Comparison of ENCODE assay signal across 8 cellular contexts in the genomic region with DNA sequence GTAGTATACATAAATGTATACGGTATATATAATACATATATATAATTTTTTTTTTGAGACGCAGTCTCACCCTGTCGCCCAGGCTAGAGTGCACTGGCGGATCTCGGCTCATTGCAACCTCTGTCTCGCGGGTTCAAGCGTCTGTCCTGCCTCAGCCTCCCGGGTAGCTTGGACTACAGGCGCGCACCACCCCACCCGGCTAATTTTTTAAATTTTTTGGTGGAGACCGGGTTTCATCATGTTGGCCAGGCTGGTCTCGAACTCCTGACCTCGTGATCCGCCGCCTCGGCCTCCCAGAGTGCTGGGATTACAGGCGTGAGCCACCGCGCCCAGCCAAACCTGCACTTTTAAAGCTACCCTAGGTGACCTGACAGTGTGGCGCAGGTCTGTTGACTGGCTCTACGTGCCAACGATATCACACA. TPM values are rescaled to one million over a fixed set of nuclear protein-coding genes. Genes with fewer than 3 reads are reported as not detected.
DNase-seq lines count a peak whose midpoint lies in the region; ATAC-seq, FAIRE-seq and TF ChIP-seq lines count a peak whose summit lies in the region.

No MANE protein-coding gene starts in this region.

- peak overlapping the region; percentile 81 for H3K27ac Mint-ChIP-seq in MCF 10A (ENCODE audit: low read depth, unreplicated experiment)

- H3K9me3 ChIP-seq in A549 (no peaks in the 10 kb centered on the region), mononuclear cell (ENCODE audit: low read depth, low read length) (no peaks in the 10 kb centered on the region)

- H3K9me3 Mint-ChIP-seq in MCF 10A (ENCODE audit: unreplicated experiment): no peaks in the 10 kb centered on the region

- POLR2A ChIA-PET in A549 (lab: Yijun Ruan, JAX) (interaction anchor here (1.0 to 1.5 kb wide), 3 partner anchors 60 to 78 kb away, joined by 3 to 5 read pairs (median 3); a partner anchor contains a TSS), MCF 10A (lab: Yijun Ruan, JAX) (interaction anchor here (0.8 to 1.5 kb wide), 8 partner anchors 15 to 80 kb away, joined by 3 to 5 read pairs (median 4); no protein-coding TSS in a partner anchor)

- DNase-seq in A549 (ENCODE audit: low read depth in 1 of 2, low spot score in 1 of 2) (no peak), MCF 10A (ENCODE audit: unreplicated experiment) (no peak), KG1 (lab: John Stamatoyannopoulos, UW) (no peak), retina (no peak)
- no peak for DNase-seq in central memory CD4-positive, alpha-beta T cell

- no peak for FAIRE-seq in A549 (lab: Jason Lieb, UNC)

- TF ChIP-seq CTCF in A549 (IDR thresholded peaks at IDR 0.05): no peak
- no peak for TF ChIP-seq CTCF in MCF 10A (IDR thresholded peaks at IDR 0.05; ENCODE audit: unreplicated experiment)

- no peak for ATAC-seq in A549
- peak; percentile 11 for ATAC-seq in HG02798 (IDR thresholded peaks at IDR 0.05; ENCODE audit: poor library complexity, unreplicated experiment)
- no peak for ATAC-seq in GM21381 (IDR thresholded peaks at IDR 0.05; ENCODE audit: unreplicated experiment)

- WGBS in A549 (ENCODE audit: missing lambda C conversion rate): 29% methylated on average over 23 of the region's 24 CpGs

- CTCF ChIA-PET in A549 (lab: Yijun Ruan, JAX): interaction anchor here (0.9 to 12.6 kb wide), 13 partner anchors 9 to 97 kb away, joined by 3 to 231 read pairs (median 6); no protein-coding TSS in a partner anchor
- CTCF ChIA-PET in MCF 10A (lab: Yijun Ruan, JAX): interaction anchor here (0.7 to 6.9 kb wide), 10 partner anchors 8 to 150 kb away, joined by 3 to 75 read pairs (median 4); no protein-coding TSS in a partner anchor

- H3K4me2 ChIP-seq in A549: peak overlapping the region; percentile 64

- peak overlapping the region; percentile 89 for H3K4me3 Mint-ChIP-seq in MCF 10A (ENCODE audit: unreplicated experiment)

- no peak for TF ChIP-seq EP300 in A549 (IDR thresholded peaks at IDR 0.05)

- H3K27ac ChIP-seq in A549: peak overlapping the region; percentile 94 to 99

- H3K4me1 ChIP-seq in A549: peaks cover 27% of the 10 kb centered on the region
- peaks cover 54% of the 10 kb centered on the region for H3K4me1 ChIP-seq in mononuclear cell (ENCODE audit: insufficient read depth, low read length)

- no peaks in the 10 kb centered on the region for H3K27me3 Mint-ChIP-seq in MCF 10A (ENCODE audit: insufficient read depth, unreplicated experiment)

- TF ChIP-seq RAD21 in A549 (conservative IDR thresholded peaks at IDR 0.05 in 1 of 2, IDR thresholded peaks at IDR 0.05 in 1 of 2): no peak

- intact Hi-C loops in MCF 10A (cut with micrococcal nuclease): loop anchor here (5.0 kb wide), 1 partner anchor 607 kb away; a partner anchor contains a TSS

- peaks cover 4% of the 10 kb centered on the region for H3K36me3 Mint-ChIP-seq in MCF 10A (ENCODE audit: insufficient read depth, unreplicated experiment)

- H3K4me3 ChIP-seq in A549 (peak overlapping the region; percentile 90), mononuclear cell (ENCODE audit: low read length) (peak overlapping the region; percentile 73)

- no TSS peak for BruUV-seq in MCF 10A (replicated peaks; lab: Mats Ljungman, UMichigan)

- H3K27me3 ChIP-seq in mononuclear cell (ENCODE audit: insufficient read depth, low read length): no peaks in the 10 kb centered on the region

- H3K4me1 Mint-ChIP-seq in MCF 10A (ENCODE audit: insufficient read depth, unreplicated experiment): peaks cover 8% of the 10 kb centered on the region

- TF ChIP-seq POLR2A in A549 (IDR thresholded peaks at IDR 0.05; ENCODE audit: low read length): no peak

TF ChIP-seq in A549, 52 proteins besides CTCF, POLR2A, EP300 and RAD21:
- TF ChIP-seq HOXB13 (CRISPR knock-in tag; IDR thresholded peaks at IDR 0.05; ENCODE audit: low read depth): no peak
- no peak for TF ChIP-seq NFE2L2 (conservative IDR thresholded peaks at IDR 0.05; ENCODE audit: low read length)
- TF ChIP-seq MAFK (IDR thresholded peaks at IDR 0.05; ENCODE audit: partially characterized antibody): no peak
- TF ChIP-seq, protein P1, sequence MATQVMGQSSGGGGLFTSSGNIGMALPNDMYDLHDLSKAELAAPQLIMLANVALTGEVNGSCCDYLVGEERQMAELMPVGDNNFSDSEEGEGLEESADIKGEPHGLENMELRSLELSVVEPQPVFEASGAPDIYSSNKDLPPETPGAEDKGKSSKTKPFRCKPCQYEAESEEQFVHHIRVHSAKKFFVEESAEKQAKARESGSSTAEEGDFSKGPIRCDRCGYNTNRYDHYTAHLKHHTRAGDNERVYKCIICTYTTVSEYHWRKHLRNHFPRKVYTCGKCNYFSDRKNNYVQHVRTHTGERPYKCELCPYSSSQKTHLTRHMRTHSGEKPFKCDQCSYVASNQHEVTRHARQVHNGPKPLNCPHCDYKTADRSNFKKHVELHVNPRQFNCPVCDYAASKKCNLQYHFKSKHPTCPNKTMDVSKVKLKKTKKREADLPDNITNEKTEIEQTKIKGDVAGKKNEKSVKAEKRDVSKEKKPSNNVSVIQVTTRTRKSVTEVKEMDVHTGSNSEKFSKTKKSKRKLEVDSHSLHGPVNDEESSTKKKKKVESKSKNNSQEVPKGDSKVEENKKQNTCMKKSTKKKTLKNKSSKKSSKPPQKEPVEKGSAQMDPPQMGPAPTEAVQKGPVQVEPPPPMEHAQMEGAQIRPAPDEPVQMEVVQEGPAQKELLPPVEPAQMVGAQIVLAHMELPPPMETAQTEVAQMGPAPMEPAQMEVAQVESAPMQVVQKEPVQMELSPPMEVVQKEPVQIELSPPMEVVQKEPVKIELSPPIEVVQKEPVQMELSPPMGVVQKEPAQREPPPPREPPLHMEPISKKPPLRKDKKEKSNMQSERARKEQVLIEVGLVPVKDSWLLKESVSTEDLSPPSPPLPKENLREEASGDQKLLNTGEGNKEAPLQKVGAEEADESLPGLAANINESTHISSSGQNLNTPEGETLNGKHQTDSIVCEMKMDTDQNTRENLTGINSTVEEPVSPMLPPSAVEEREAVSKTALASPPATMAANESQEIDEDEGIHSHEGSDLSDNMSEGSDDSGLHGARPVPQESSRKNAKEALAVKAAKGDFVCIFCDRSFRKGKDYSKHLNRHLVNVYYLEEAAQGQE (IDR thresholded peaks at IDR 0.05): no peak
- no peak for TF ChIP-seq RNF2 (IDR thresholded peaks at IDR 0.05; ENCODE audit: borderline replicate concordance, low read depth)
- no peak for TF ChIP-seq RFX5 (IDR thresholded peaks at IDR 0.05)
- no peak for TF ChIP-seq CHD4 (IDR thresholded peaks at IDR 0.05; ENCODE audit: borderline replicate concordance)
TF ChIP-seq in A549: peak in this region for 0.

RNA-seq across cellular contexts. Expression of a gene that starts 0.7 kb away (rescaled TPM):
- polyA plus RNA-seq in A549 (2011; rRNA removed) (42.5 and 55.1 TPM in 2 replicates), A549 (2017; fragmentation: RNase III; extraction: RNeasy Plus Mini Kit Qiagen cat#74134 plus additional on column Dnase treatment) (58.7 to 64.3 TPM (median 59.1 TPM) in 3 replicates)
- polyA plus RNA-seq in A549 (2012; cell fraction: cytosol; rRNA removed): 169 and 194 TPM in 2 replicates
- 144 and 160 TPM in 2 replicates for polyA plus RNA-seq in A549 (2012; cell fraction: nucleus; rRNA removed)
- polyA minus RNA-seq in A549 (2011; rRNA and poly(A)+ RNA removed): 9.2 and 9.3 TPM in 2 replicates
- total RNA-seq in MCF 10A (2022) (71.8 and 117 TPM in 2 replicates), mononuclear cell (5.4 TPM)

RNA-seq across cellular contexts. Expression of a gene that starts 21.3 kb away (rescaled TPM):
- 2.0 and 2.3 TPM in 2 replicates for polyA plus RNA-seq in A549 (2011; rRNA removed)
- polyA plus RNA-seq in A549 (2012; cell fraction: cytosol; rRNA removed): 6.1 and 9.5 TPM in 2 replicates
- polyA plus RNA-seq in A549 (2012; cell fraction: nucleus; rRNA removed): 14.0 and 32.6 TPM in 2 replicates
- polyA plus RNA-seq in A549 (2017; fragmentation: RNase III; extraction: RNeasy Plus Mini Kit Qiagen cat#74134 plus additional on column Dnase treatment): 4.0 to 4.7 TPM (median 4.2 TPM) in 3 replicates
- polyA minus RNA-seq in A549 (2011; rRNA and poly(A)+ RNA removed): 1.3 and 1.8 TPM in 2 replicates
- 4.0 and 7.1 TPM in 2 replicates for total RNA-seq in MCF 10A (2022)
- total RNA-seq in mononuclear cell: 0.31 TPM

RNA-seq across cellular contexts. Expression of a gene that starts 34.5 kb away (rescaled TPM):
- polyA plus RNA-seq in A549 (2011; rRNA removed) (5.5 and 6.8 TPM in 2 replicates), A549 (2017; fragmentation: RNase III; extraction: RNeasy Plus Mini Kit Qiagen cat#74134 plus additional on column Dnase treatment) (15.8 to 19.5 TPM (median 16.3 TPM) in 3 replicates)
- 20.8 and 29.4 TPM in 2 replicates for polyA plus RNA-seq in A549 (2012; cell fraction: cytosol; rRNA removed)
- polyA plus RNA-seq in A549 (2012; cell fraction: nucleus; rRNA removed): 37.1 and 54.5 TPM in 2 replicates
- polyA minus RNA-seq in A549 (2011; rRNA and poly(A)+ RNA removed): 3.3 and 6.4 TPM in 2 replicates
- total RNA-seq in MCF 10A (2022) (14.7 and 15.8 TPM in 2 replicates), mononuclear cell (under 0.01 TPM)

Comparison
In these comparisons a context has a peak if more than half of its experiments do, and no peak if none do; other contexts are left out.
1. RNA of a gene that starts 0.7 kb away (total RNA-seq): 71.8 to 117 TPM in MCF 10A; 5.4 TPM in mononuclear cell (single experiment); every median in the first group is over 10 times any median in the second.
2. RNA of a gene that starts 34.5 kb away (total RNA-seq): 14.7 to 15.8 TPM in MCF 10A; under 0.01 TPM in mononuclear cell (single experiment); every median in the first group is over 10 times any median in the second.